Comparison of ENCODE assay signal across 11 cellular contexts in genomic region chr18:50312296-50313030, GRCh38. TPM values are rescaled to one million over a fixed set of nuclear protein-coding genes. Genes with fewer than 3 reads are reported as not detected.
DNase-seq lines count a peak whose midpoint lies in the region; ATAC-seq and TF ChIP-seq lines count a peak whose summit lies in the region.
"Had no signal": no experiment of that assay in that cellular context is flagged by ENCODE, and none has a peak within 500 bp of the region (broad histone marks: within the 10 kb centered on the region; RNA-seq: fewer than 3 reads in every experiment).

No MANE protein-coding gene starts in this region.

- H3K27me3 ChIP-seq in kidney epithelial cell (ENCODE audit: control insufficient read depth, insufficient read depth, low read length) = no peaks in the 10 kb centered on the region

- DNase-seq in kidney epithelial cell (ENCODE audit: low read depth) (peak; percentile 5), GM19240 (ENCODE audit: insufficient read length, low spot score) (no peak), LoVo (ENCODE audit: low spot score) (no peak), AG08396 (ENCODE audit: low spot score) (no peak), NCI-H2029 (lab: John Stamatoyannopoulos, UW) (no peak)
- DNase-seq: NCI-H2107, T-cell, transverse colon had no signal

- peak; percentile 70 for ATAC-seq in GM18867 (IDR thresholded peaks at IDR 0.05; ENCODE audit: unreplicated experiment)
- ATAC-seq in GM21737 (IDR thresholded peaks at IDR 0.05; ENCODE audit: unreplicated experiment) = peak; percentile 64
- ATAC-seq in HG03378 (IDR thresholded peaks at IDR 0.05; ENCODE audit: unreplicated experiment) = peak; percentile 70
- ATAC-seq: T-cell had no signal

- H3K4me3 ChIP-seq in kidney epithelial cell (ENCODE audit: low read depth, low read length) = no peak overlapping the region
- H3K4me3 ChIP-seq: transverse colon had no signal

- TF ChIP-seq CTCF in kidney epithelial cell (IDR thresholded peaks at IDR 0.05; ENCODE audit: insufficient read depth, low read length, poor library complexity, severe bottlenecking) = no peak

- H3K36me3 ChIP-seq in kidney epithelial cell (ENCODE audit: control insufficient read depth, insufficient read depth, low read length) = no peaks in the 10 kb centered on the region
- H3K36me3 ChIP-seq: transverse colon had no signal

RNA-seq across cellular contexts. Expression of gene CXXC1, which starts 25.0 kb away (rescaled TPM):
- total RNA-seq in kidney epithelial cell = 41.3 and 45.8 TPM in 2 replicates

RNA-seq across cellular contexts. Expression of gene MBD1, which starts 31.1 kb away (rescaled TPM):
- 72.2 and 91.9 TPM in 2 replicates for total RNA-seq in kidney epithelial cell

RNA-seq across cellular contexts. Expression of gene CFAP53, which starts 46.2 kb away (rescaled TPM):
- total RNA-seq in kidney epithelial cell = 0.29 and 1.3 TPM in 2 replicates
